Comparison of ENCODE assay signal across 20 cellular contexts in the genomic region with DNA sequence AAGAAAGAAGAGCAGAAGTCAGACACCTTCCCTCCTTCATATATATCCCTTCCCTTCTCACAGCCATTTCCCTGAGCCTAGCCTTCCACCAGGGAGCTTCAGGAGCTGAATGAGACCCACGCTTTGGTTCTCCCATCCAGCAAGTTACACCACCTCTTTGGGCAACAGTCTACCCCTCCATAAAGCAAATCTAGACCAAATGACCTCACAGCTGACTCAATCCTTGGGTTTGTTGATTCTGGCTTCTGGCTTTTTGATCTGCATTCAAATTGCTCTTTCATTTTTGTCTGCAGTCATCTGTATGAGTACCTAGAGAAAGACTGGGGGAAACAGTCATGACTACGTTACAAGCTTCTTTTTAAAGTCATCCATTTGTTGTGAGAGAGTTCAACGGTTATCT.
"Had no signal": no experiment of that assay in that cellular context is flagged by ENCODE, and none has a peak within 500 bp of the region (broad histone marks: within the 10 kb centered on the region; RNA-seq: fewer than 3 reads in every experiment).

No MANE protein-coding gene starts in this region.

- H3K4me3 ChIP-seq: coronary artery, prostate gland, stomach, uterus had no signal

- H3K36me3 ChIP-seq: prostate gland, stomach, uterus had no signal

- DNase-seq: activated CD4-positive, alpha-beta memory T cell treated with anti-CD3 and anti-CD28 coated beads for 36 hours; activated CD8-positive, alpha-beta memory T cell treated with anti-CD3 and anti-CD28 coated beads, Interleukin-2, amount 50 U/mL, for 4 hours; activated gamma-delta T cell treated with Interleukin-2 at 50 U/mL for 16 hours; activated naive CD8-positive, alpha-beta T cell treated with anti-CD3 and anti-CD28 coated beads for 36 hours; activated T-cell treated with anti-CD3 and anti-CD28 coated beads, Interleukin-2, amount 50 U/mL, for 72 hours; anterior cingulate cortex; caudate nucleus; effector CD4-positive, alpha-beta T cell; mesenchymal stem cell; occipital lobe; stimulated activated CD4-positive, alpha-beta T cell treated with anti-CD3 and anti-CD28 coated beads, Interleukin-4, amount 100 ng/mL, for 1 hour; stimulated activated CD8-positive, alpha-beta memory T cell treated with anti-CD3 and anti-CD28 coated beads, Interleukin-4, amount 100 ng/mL, for 48 hours; stomach; T-helper 2 cell; uterus had no signal

- H3K27ac ChIP-seq: coronary artery, prostate gland, stomach, uterus had no signal

- H3K9me3 Mint-ChIP-seq: activated CD4-positive, alpha-beta memory T cell treated with anti-CD3 and anti-CD28 coated beads for 36 hours; activated naive CD8-positive, alpha-beta T cell treated with anti-CD3 and anti-CD28 coated beads for 36 hours; activated T-cell treated with anti-CD3 and anti-CD28 coated beads, Interleukin-2, amount 50 U/mL, for 72 hours; nephron had no signal

- H3K4me1 ChIP-seq: prostate gland, stomach, uterus had no signal

- H3K9me3 ChIP-seq: prostate gland, stomach, uterus had no signal

- H3K4me3 Mint-ChIP-seq: activated CD4-positive, alpha-beta memory T cell treated with anti-CD3 and anti-CD28 coated beads for 36 hours; activated naive CD8-positive, alpha-beta T cell treated with anti-CD3 and anti-CD28 coated beads for 36 hours; activated T-cell treated with anti-CD3 and anti-CD28 coated beads, Interleukin-2, amount 50 U/mL, for 72 hours; nephron had no signal

- H3K27me3 ChIP-seq: stomach, uterus had no signal

- H3K36me3 Mint-ChIP-seq: activated CD4-positive, alpha-beta memory T cell treated with anti-CD3 and anti-CD28 coated beads for 36 hours; activated naive CD8-positive, alpha-beta T cell treated with anti-CD3 and anti-CD28 coated beads for 36 hours had no signal

- H3K4me1 Mint-ChIP-seq: activated naive CD8-positive, alpha-beta T cell treated with anti-CD3 and anti-CD28 coated beads for 36 hours; nephron had no signal

- H3K27ac Mint-ChIP-seq: activated CD4-positive, alpha-beta memory T cell treated with anti-CD3 and anti-CD28 coated beads for 36 hours; activated naive CD8-positive, alpha-beta T cell treated with anti-CD3 and anti-CD28 coated beads for 36 hours; activated T-cell treated with anti-CD3 and anti-CD28 coated beads, Interleukin-2, amount 50 U/mL, for 72 hours; nephron had no signal

- ATAC-seq: activated CD4-positive, CD25-positive, alpha-beta regulatory T cell treated with anti-CD3 and anti-CD28 coated beads, Interleukin-2, amount 50 U/mL, for 24 hours; activated T-cell treated with anti-CD3 and anti-CD28 coated beads, Interleukin-2, amount 50 U/mL, for 72 hours; left lobe of liver had no signal
